In the genomic region with DNA sequence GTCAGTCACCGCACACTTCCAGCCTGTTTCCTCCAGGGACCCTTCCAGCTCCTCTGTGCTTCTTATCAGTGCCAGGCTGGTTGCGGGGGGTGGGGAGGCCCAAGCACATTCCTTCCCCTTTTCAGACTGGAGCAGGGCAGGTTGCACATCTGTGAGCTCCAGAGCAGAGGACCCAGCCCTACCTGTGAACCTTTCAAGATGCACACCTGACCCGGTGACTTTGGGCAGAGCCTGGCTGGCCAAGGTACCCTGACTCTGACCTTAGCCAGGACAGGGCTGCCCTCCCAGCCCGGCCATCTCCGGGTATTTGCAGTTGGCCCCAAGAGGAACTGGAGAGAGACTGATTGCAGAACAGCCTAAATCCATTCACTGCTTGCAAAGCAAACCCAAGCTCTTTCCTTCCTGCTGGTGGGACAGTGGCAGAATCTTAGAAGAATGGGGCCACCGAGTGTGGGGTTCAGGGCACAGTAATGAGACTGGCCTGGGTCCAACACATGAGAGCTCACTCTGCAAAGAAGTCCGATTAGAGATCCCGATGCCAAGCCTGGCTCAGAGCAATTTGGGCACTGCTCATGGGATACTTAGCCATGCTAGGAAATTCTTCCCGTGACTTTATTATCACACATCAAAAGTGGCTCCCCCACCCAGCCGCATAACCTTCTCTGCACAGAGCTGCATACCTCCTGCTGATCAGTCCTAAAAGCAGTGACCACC, we compare ENCODE assay signal across 23 cellular contexts.
DNase-seq lines count a peak whose midpoint lies in the region; ATAC-seq and TF ChIP-seq lines count a peak whose summit lies in the region.
"Had no signal": no experiment of that assay in that cellular context is flagged by ENCODE, and none has a peak within 500 bp of the region (broad histone marks: within the 10 kb centered on the region; RNA-seq: fewer than 3 reads in every experiment).

No MANE protein-coding gene starts in this region.

- ATAC-seq in Right ventricle myocardium superior (ENCODE audit: poor library complexity) (peak; percentile 53), right cardiac atrium (peak; percentile 10 to 41), aorta (ENCODE audit: low FRiP score) (peak; percentile 10)

- H3K27ac Mint-ChIP-seq in Calu3 (ENCODE audit: unreplicated experiment): no peak overlapping the region
- H3K27ac Mint-ChIP-seq: activated CD4-positive, alpha-beta T cell treated with anti-CD3 and anti-CD28 coated beads, Interleukin-2, amount 10 ng/mL, durations not matched to agents 24 days and 14 days; CD4-positive, alpha-beta T cell; nephron progenitor cell had no signal

- no peak overlapping the region for H2AFZ ChIP-seq in OCI-LY7 (ENCODE audit: low read length)

- H3K9me3 Mint-ChIP-seq in Calu3 (ENCODE audit: low read depth, unreplicated experiment): no peaks in the 10 kb centered on the region
- H3K9me3 Mint-ChIP-seq: activated CD4-positive, alpha-beta T cell treated with anti-CD3 and anti-CD28 coated beads, Interleukin-2, amount 10 ng/mL, durations not matched to agents 24 days and 14 days; CD4-positive, alpha-beta T cell; dendritic cell treated with granulocyte-macrophage colony-stimulating factor and Interleukin-4, amounts not matched to agents 40 ng/mL and 50 ng/mL, for 4 days; nephron progenitor cell had no signal

- DNase-seq in Right ventricle myocardium superior (no peak), left ventricle myocardium inferior (no peak), SKM-1 (lab: John Stamatoyannopoulos, UW; ENCODE audit: unreplicated experiment) (peak; percentile 50), right cardiac atrium (no peak), aorta (no peak), iPS-NIHi7 (ENCODE audit: extremely low spot score) (no peak), Calu3 (no peak), OCI-LY7 (ENCODE audit: low spot score) (no peak)
- DNase-seq: activated CD4-positive, alpha-beta T cell treated with anti-CD3 and anti-CD28 coated beads, Interleukin-2, amount 10 ng/mL, durations not matched to agents 24 days and 14 days; CD4-positive, alpha-beta T cell; DMS79 treated with DMSO at 0.1 percent for 48 hours; GOT3; left cardiac atrium; NCI-H146; NCI-H2171 treated with DMSO at 0.1 percent for 48 hours; NCI-H748 treated with DMSO at 0.1 percent for 48 hours; nephron progenitor cell; spleen; stimulated activated CD4-positive, alpha-beta T cell treated with anti-CD3 and anti-CD28 coated beads, Interleukin-4, amount 100 ng/mL, for 4 hours; uterus had no signal

- peaks cover 12% of the 10 kb centered on the region for H3K4me1 ChIP-seq in left ventricle myocardium inferior
- no peaks in the 10 kb centered on the region for H3K4me1 ChIP-seq in right cardiac atrium (ENCODE audit: control insufficient read depth, insufficient read depth, low read length)
- no peaks in the 10 kb centered on the region for H3K4me1 ChIP-seq in aorta (ENCODE audit: control insufficient read depth in 1 of 2, insufficient read depth in 2 of 2, low read length in 2 of 2)
- no peaks in the 10 kb centered on the region for H3K4me1 ChIP-seq in OCI-LY7 (ENCODE audit: insufficient read depth, low read length, poor library complexity, severe bottlenecking)
- H3K4me1 ChIP-seq: breast epithelium, prostate gland, uterus had no signal

- intact Hi-C loops in Right ventricle myocardium superior (cut with DNase I) (no loop called here), left ventricle myocardium inferior (cut with micrococcal nuclease) (no loop called here), right cardiac atrium (cut with DNase I) (no loop called here), aorta (cut with DNase I) (no loop called here), Calu3 (cut with micrococcal nuclease; ENCODE audit: unreplicated experiment) (no loop called here), OCI-LY7 (cut with micrococcal nuclease; ENCODE audit: unreplicated experiment) (no loop called here)

- no peak overlapping the region for H3K4me2 ChIP-seq in OCI-LY7 (ENCODE audit: low read length)

- no peak overlapping the region for H3K4me3 Mint-ChIP-seq in Calu3 (ENCODE audit: low read depth, unreplicated experiment)
- H3K4me3 Mint-ChIP-seq: activated CD4-positive, alpha-beta T cell treated with anti-CD3 and anti-CD28 coated beads, Interleukin-2, amount 10 ng/mL, durations not matched to agents 24 days and 14 days; CD4-positive, alpha-beta T cell; dendritic cell treated with granulocyte-macrophage colony-stimulating factor and Interleukin-4, amounts not matched to agents 40 ng/mL and 50 ng/mL, for 4 days; nephron progenitor cell had no signal

- no peaks in the 10 kb centered on the region for H3K36me3 Mint-ChIP-seq in Calu3 (ENCODE audit: insufficient read depth, unreplicated experiment)

- H3K27me3 Mint-ChIP-seq in Calu3 (ENCODE audit: unreplicated experiment): peaks cover 39% of the 10 kb centered on the region

- no TSS peak for BruUV-seq in Calu3 (replicated peaks; lab: Mats Ljungman, UMichigan)
- BruUV-seq in OCI-LY7 (replicated peaks; lab: Mats Ljungman, UMichigan): no TSS peak

- no peaks in the 10 kb centered on the region for H3K36me3 ChIP-seq in left ventricle myocardium inferior
- H3K36me3 ChIP-seq in aorta (ENCODE audit: control insufficient read depth in 1 of 2, insufficient read depth in 2 of 2, low read length in 1 of 2): no peaks in the 10 kb centered on the region
- H3K36me3 ChIP-seq in OCI-LY7 (ENCODE audit: insufficient read depth, low read length): no peaks in the 10 kb centered on the region
- H3K36me3 ChIP-seq: breast epithelium, prostate gland, spleen, uterus had no signal

- CTCF ChIA-PET in Calu3 (lab: Charles Lee): interaction anchor here (1.4 kb wide), 1 partner anchor 13 kb away, joined by 3 read pairs; no protein-coding TSS in a partner anchor
- CTCF ChIA-PET in OCI-LY7 (lab: Charles Lee; ENCODE audit: unreplicated experiment): no interaction called here

- 34% methylated on average over 10 of the region's 10 CpGs for WGBS in right cardiac atrium
- 25 to 27% methylated on average over 10 of the region's 10 CpGs for WGBS in aorta, 2 donors

- no peak overlapping the region for H3K27ac ChIP-seq in left ventricle myocardium inferior (replicated peaks)
- no peak overlapping the region for H3K27ac ChIP-seq in right cardiac atrium (ENCODE audit: low read length)
- H3K27ac ChIP-seq in aorta (ENCODE audit: low read depth in 1 of 2, low read length in 2 of 2): no peak overlapping the region
- no peak overlapping the region for H3K27ac ChIP-seq in OCI-LY7 (ENCODE audit: low read depth, low read length, poor library complexity, severe bottlenecking)
- H3K27ac ChIP-seq: breast epithelium, prostate gland, uterus had no signal

- no peak for TF ChIP-seq CTCF in left ventricle myocardium inferior (IDR thresholded peaks at IDR 0.05; ENCODE audit: borderline replicate concordance)
- TF ChIP-seq CTCF in Calu3 (IDR thresholded peaks at IDR 0.05; ENCODE audit: unreplicated experiment): no peak
- TF ChIP-seq CTCF in OCI-LY7 (conservative IDR thresholded peaks at IDR 0.05; ENCODE audit: low read length): no peak

- no peak overlapping the region for H3K4me3 ChIP-seq in left ventricle myocardium inferior
- H3K4me3 ChIP-seq in right cardiac atrium (ENCODE audit: low read length): no peak overlapping the region
- no peak overlapping the region for H3K4me3 ChIP-seq in aorta (ENCODE audit: low read length in 2 of 2)
- no peak overlapping the region for H3K4me3 ChIP-seq in OCI-LY7 (ENCODE audit: low read depth, low read length, poor library complexity, severe bottlenecking)
- H3K4me3 ChIP-seq: breast epithelium, prostate gland, spleen, uterus had no signal

- H3K79me2 ChIP-seq in OCI-LY7 (ENCODE audit: insufficient read depth, low read depth, low read length): no peaks in the 10 kb centered on the region

- H3K9me2 ChIP-seq in OCI-LY7 (ENCODE audit: insufficient read depth, low read length): no peaks in the 10 kb centered on the region

- POLR2A ChIA-PET in OCI-LY7 (lab: Charles Lee): no interaction called here

- no peaks in the 10 kb centered on the region for H3K4me1 Mint-ChIP-seq in Calu3 (ENCODE audit: low read depth, unreplicated experiment)
- H3K4me1 Mint-ChIP-seq: activated CD4-positive, alpha-beta T cell treated with anti-CD3 and anti-CD28 coated beads, Interleukin-2, amount 10 ng/mL, durations not matched to agents 24 days and 14 days; nephron progenitor cell had no signal

- H4K20me1 ChIP-seq in OCI-LY7 (ENCODE audit: insufficient read depth, low read length): no peaks in the 10 kb centered on the region

- H3K9me3 ChIP-seq in left ventricle myocardium inferior (replicated peaks) (no peaks in the 10 kb centered on the region), right cardiac atrium (ENCODE audit: control insufficient read depth, low read length) (no peaks in the 10 kb centered on the region), aorta (ENCODE audit: control insufficient read depth, low read length) (no peaks in the 10 kb centered on the region), OCI-LY7 (ENCODE audit: low read length) (no peaks in the 10 kb centered on the region)
- H3K9me3 ChIP-seq: breast epithelium, prostate gland, spleen, uterus had no signal

- no peaks in the 10 kb centered on the region for H3K27me3 ChIP-seq in left ventricle myocardium inferior (ENCODE audit: low read depth)
- H3K27me3 ChIP-seq in right cardiac atrium (ENCODE audit: control insufficient read depth, insufficient read depth): no peaks in the 10 kb centered on the region
- no peaks in the 10 kb centered on the region for H3K27me3 ChIP-seq in aorta (ENCODE audit: control insufficient read depth in 1 of 2, insufficient read depth in 2 of 2, low read length in 1 of 2)
- H3K27me3 ChIP-seq: breast epithelium, uterus had no signal
